8 cellular contexts compared by ENCODE assay signal in genomic region chr20:20837574-20838021, GRCh38.
DNase-seq lines count a peak whose midpoint lies in the region; ATAC-seq, FAIRE-seq and TF ChIP-seq lines count a peak whose summit lies in the region.

No MANE protein-coding gene starts in this region.

- H3K36me3 Mint-ChIP-seq in stimulated activated memory B cell treated with anti-CD40 and anti-IgM and Interleukin-4, amounts not matched to agents 10 μg/mL and 1 μg/mL and 100 μg/mL, for 72 hours = no peaks in the 10 kb centered on the region

- H3K9me3 Mint-ChIP-seq in stimulated activated memory B cell treated with anti-CD40 and anti-IgM and Interleukin-4, amounts not matched to agents 10 μg/mL and 1 μg/mL and 100 μg/mL, for 72 hours = no peaks in the 10 kb centered on the region

- in situ Hi-C loops in brain microvascular endothelial cell (cut with HindIII; ENCODE audit: low pct_ligation_motif_present, low sequenced_read_pairs) = no loop called here

- ATAC-seq in stimulated activated memory B cell treated with anti-CD40 and anti-IgM and Interleukin-4, amounts not matched to agents 10 μg/mL and 1 μg/mL and 100 μg/mL, for 72 hours = no peak

- no peaks in the 10 kb centered on the region for H3K4me1 Mint-ChIP-seq in stimulated activated memory B cell treated with anti-CD40 and anti-IgM and Interleukin-4, amounts not matched to agents 10 μg/mL and 1 μg/mL and 100 μg/mL, for 72 hours

- H3K27me3 Mint-ChIP-seq in stimulated activated memory B cell treated with anti-CD40 and anti-IgM and Interleukin-4, amounts not matched to agents 10 μg/mL and 1 μg/mL and 100 μg/mL, for 72 hours = peaks cover 33% of the 10 kb centered on the region

- TF ChIP-seq CTCF in brain microvascular endothelial cell (IDR thresholded peaks at IDR 0.05; ENCODE audit: low read depth, low read length, missing control alignments) = peak; percentile 78

- no peak overlapping the region for H3K4me3 ChIP-seq in brain microvascular endothelial cell (ENCODE audit: low read depth, low read length)

- H3K27ac Mint-ChIP-seq in stimulated activated memory B cell treated with anti-CD40 and anti-IgM and Interleukin-4, amounts not matched to agents 10 μg/mL and 1 μg/mL and 100 μg/mL, for 72 hours = no peak overlapping the region

- FAIRE-seq in G401.6 (lab: Jason Lieb, UNC) = peak; percentile 84
- FAIRE-seq in islet of Langerhans (lab: Jason Lieb, UNC) = peak; percentile 73

- H3K27ac ChIP-seq in brain microvascular endothelial cell = no peak overlapping the region

- H3K36me3 ChIP-seq in brain microvascular endothelial cell (replicated peaks) = no peaks in the 10 kb centered on the region

- no peak overlapping the region for H3K4me3 Mint-ChIP-seq in stimulated activated memory B cell treated with anti-CD40 and anti-IgM and Interleukin-4, amounts not matched to agents 10 μg/mL and 1 μg/mL and 100 μg/mL, for 72 hours

- DNase-seq in NCI-H1092 (lab: John Stamatoyannopoulos, UW) (peak; percentile 24), SIG-M5 (lab: John Stamatoyannopoulos, UW) (peak; percentile 27), brain microvascular endothelial cell (peak; percentile 38), GF-D8 (lab: John Stamatoyannopoulos, UW) (no peak)
- peak; percentile 23 to 62 for DNase-seq in stimulated activated CD4-positive, alpha-beta T cell treated with anti-CD3 and anti-CD28 coated beads, Interleukin-2, amount 100 ng/mL, for 24 hours

- H3K27me3 ChIP-seq in brain microvascular endothelial cell (replicated peaks) = no peaks in the 10 kb centered on the region
